In genomic region chr2:11863513-11864328, GRCh38 we compare ENCODE assay signal across 8 cellular contexts.
DNase-seq lines count a peak whose midpoint lies in the region; ATAC-seq, FAIRE-seq and TF ChIP-seq lines count a peak whose summit lies in the region.

No MANE protein-coding gene starts in this region.

- H3K9me2 ChIP-seq in Loucy (replicated peaks; ENCODE audit: low read depth, low read length): no peaks in the 10 kb centered on the region

- no TSS peak for BruUV-seq in GM12878 (replicated peaks; lab: Mats Ljungman, UMichigan)

- H3K9ac ChIP-seq in Loucy (ENCODE audit: low read depth, low read length, poor library complexity, severe bottlenecking): no peak overlapping the region
- peak overlapping the region; percentile 61 for H3K9ac ChIP-seq in GM12878 (ENCODE audit: control insufficient read depth, insufficient read depth, low read length)

- peak overlapping the region; percentile 61 for H2AFZ ChIP-seq in Loucy (ENCODE audit: low read length)
- peak overlapping the region; percentile 88 for H2AFZ ChIP-seq in GM12878 (ENCODE audit: control insufficient read depth, low read depth, low read length)

- TF ChIP-seq POLR2A in GM12878 (IDR thresholded peaks at IDR 0.05; ENCODE audit: low read depth, low read length): no peak

- in situ Hi-C loops in GM12878 (cut with MboI): no loop called here

- H3K4me2 ChIP-seq in Loucy (ENCODE audit: low read depth, low read length, poor library complexity, severe bottlenecking) (peak overlapping the region; percentile 36), GM12878 (ENCODE audit: control insufficient read depth, insufficient read depth) (peak overlapping the region; percentile 98)

- RAD21 ChIA-PET in GM12878 (lab: Charles Lee; ENCODE audit: unreplicated experiment): interaction anchor here (0.5 to 7.0 kb wide), 29 partner anchors 10 to 1067 kb away, joined by 3 to 79 read pairs (median 3); partner anchors contain the start of gene TRIB2

- no peaks in the 10 kb centered on the region for H3K36me3 ChIP-seq in Loucy (ENCODE audit: insufficient read depth, low read length)
- no peaks in the 10 kb centered on the region for H3K36me3 ChIP-seq in GM12878 (ENCODE audit: control insufficient read depth in 2 of 2, insufficient read depth in 2 of 2, low read length in 1 of 2)

- H3K79me2 ChIP-seq in Loucy (ENCODE audit: insufficient read depth, low read length) (no peaks in the 10 kb centered on the region), GM12878 (ENCODE audit: control insufficient read depth, insufficient read depth, low read length) (peaks cover 12% of the 10 kb centered on the region)

- POLR2A ChIA-PET in GM12878 (lab: Charles Lee): interaction anchor here (0.6 to 2.0 kb wide), 9 partner anchors 9 to 685 kb away, joined by 3 to 6 read pairs (median 4); no protein-coding TSS in a partner anchor

- H3K4me1 ChIP-seq in Loucy (ENCODE audit: insufficient read depth, low read length, poor library complexity, severe bottlenecking) (peaks cover 9% of the 10 kb centered on the region), GM12878 (ENCODE audit: control insufficient read depth, insufficient read depth, low read length) (peaks cover 65% of the 10 kb centered on the region)

- H3K27me3 ChIP-seq in Loucy (ENCODE audit: insufficient read depth, low read length, poor library complexity, severe bottlenecking) (no peaks in the 10 kb centered on the region), GM12878 (replicated peaks in 1 of 2; ENCODE audit: control insufficient read depth in 2 of 2, insufficient read depth in 2 of 2, low read length in 1 of 2) (no peaks in the 10 kb centered on the region)

- no peak for FAIRE-seq in GM12878 (lab: Jason Lieb, UNC)

- DNase-seq in COLO829 (ENCODE audit: low spot score) (peak; percentile 95), T-helper 22 cell (ENCODE audit: low read depth) (peak; percentile 35), GM12878 (ENCODE audit: low read depth, low spot score) (no peak), iPS DF 4.7 (ENCODE audit: extremely low read depth, low spot score) (peak; percentile 68), smooth muscle cell of the brain vasculature (ENCODE audit: low read depth, low spot score) (peak; percentile 88)

- 1% methylated on average over 11 of the region's 12 CpGs for WGBS in GM12878 (ENCODE audit: insufficient coverage, insufficient replicate concordance, low lambda C conversion rate, missing lambda C conversion rate)

- CTCF ChIA-PET in GM12878 (lab: Yijun Ruan, JAX): interaction anchor here (0.6 to 8.3 kb wide), 32 partner anchors 10 to 1694 kb away, joined by 3 to 61 read pairs (median 4); partner anchors contain the start of gene TRIB2

- peak overlapping the region; percentile 85 for H3K27ac ChIP-seq in GM12878 (ENCODE audit: control insufficient read depth, insufficient read depth)

- H3K9me3 ChIP-seq in Loucy (ENCODE audit: insufficient read depth, low read depth, low read length) (peaks cover 17% of the 10 kb centered on the region; the same call in 1 of the 2 replicates), GM12878 (replicated peaks; ENCODE audit: control insufficient read depth, insufficient read depth, low read length) (peaks cover 14% of the 10 kb centered on the region)

- no peaks in the 10 kb centered on the region for H4K20me1 ChIP-seq in Loucy (ENCODE audit: insufficient read depth, low read length, poor library complexity, severe bottlenecking)
- H4K20me1 ChIP-seq in GM12878 (ENCODE audit: control insufficient read depth, insufficient read depth): no peaks in the 10 kb centered on the region

- no peak for TF ChIP-seq EP300 in GM12878 (IDR thresholded peaks at IDR 0.05; ENCODE audit: borderline replicate concordance in 1 of 2, control insufficient read depth in 1 of 2, low read depth in 2 of 2, low read length in 2 of 2)

- SMC1A ChIA-PET in GM12878 (lab: Charles Lee; ENCODE audit: uncharacterized antibody, unreplicated experiment): interaction anchor here (0.6 to 8.4 kb wide), 21 partner anchors 10 to 1066 kb away, joined by 3 to 90 read pairs (median 4); partner anchors contain the start of gene TRIB2

- TF ChIP-seq CTCF in Loucy (conservative IDR thresholded peaks at IDR 0.05; ENCODE audit: low read length) (peak; percentile 99), GM12878 (IDR thresholded peaks at IDR 0.05 in 2 of 3, conservative IDR thresholded peaks at IDR 0.05 in 1 of 3; ENCODE audit: control insufficient read depth in 2 of 3, extremely low read depth in 1 of 3, insufficient read depth in 1 of 3, low read depth in 3 of 3, low read length in 3 of 3) (peak; percentile 93 to 97 (median 94))

- ATAC-seq in GM21390 (IDR thresholded peaks at IDR 0.05; ENCODE audit: unreplicated experiment): peak; percentile 36
- peak; percentile 45 for ATAC-seq in GM12878
- ATAC-seq in HG03457 (IDR thresholded peaks at IDR 0.05; ENCODE audit: unreplicated experiment): no peak

- H3K4me3 ChIP-seq in Loucy (ENCODE audit: low read length, poor library complexity, severe bottlenecking): no peak overlapping the region
- H3K4me3 ChIP-seq in GM12878: peak overlapping the region; percentile 35; the same call in 1 of the 2 replicates

- H3F3A ChIP-seq in Loucy (ENCODE audit: low read depth): no peaks in the 10 kb centered on the region

- peak; percentile 81 for TF ChIP-seq RAD21 in GM12878 (IDR thresholded peaks at IDR 0.05; ENCODE audit: insufficient read depth, low read depth, low read length)

- intact Hi-C loops in GM12878 (cut with micrococcal nuclease; ENCODE audit: unreplicated experiment): loop anchor here (1.0 to 10.0 kb wide), 8 partner anchors 33 to 641 kb away; no protein-coding TSS in a partner anchor

TF ChIP-seq in GM12878, 131 proteins besides CTCF, POLR2A, EP300 and RAD21 (continues in another document):
- TF ChIP-seq NFYA (IDR thresholded peaks at IDR 0.05; ENCODE audit: borderline replicate concordance, low read depth, low read length): no peak
- TF ChIP-seq NR2C2 (IDR thresholded peaks at IDR 0.05; ENCODE audit: borderline replicate concordance, control insufficient read depth, insufficient read length, low read depth): no peak
- TF ChIP-seq RCOR1 (conservative IDR thresholded peaks at IDR 0.05; ENCODE audit: low read depth, low read length): 0 out of 2 replicates have a peak, but pooled peaks have one; percentile 19
- TF ChIP-seq PBX3 (IDR thresholded peaks at IDR 0.05; ENCODE audit: insufficient replicate concordance, low read depth, low read length): peak; percentile 70
- peak; percentile 52; the same call in 1 of the 2 replicates for TF ChIP-seq NBN (IDR thresholded peaks at IDR 0.05)
- TF ChIP-seq SMAD1 (IDR thresholded peaks at IDR 0.05; ENCODE audit: low read depth, partially characterized antibody): no peak
- no peak; the same call in 1 of the 2 replicates for TF ChIP-seq ZNF217 (IDR thresholded peaks at IDR 0.05)
- TF ChIP-seq ELK1 (IDR thresholded peaks at IDR 0.05; ENCODE audit: low read depth, low read length): 0 out of 2 replicates have a peak, but pooled peaks have one; percentile 33
- TF ChIP-seq HCFC1 (IDR thresholded peaks at IDR 0.05; ENCODE audit: low read length): no peak
- TF ChIP-seq PAX5 (IDR thresholded peaks at IDR 0.05; ENCODE audit: borderline replicate concordance, low read depth, low read length): 0 out of 2 replicates have a peak, but pooled peaks have one; percentile 22
- no peak for TF ChIP-seq BCL3 (IDR thresholded peaks at IDR 0.05; ENCODE audit: borderline replicate concordance, insufficient read depth, low read depth, low read length, poor library complexity, severe bottlenecking)
- TF ChIP-seq RAD51 (IDR thresholded peaks at IDR 0.05): no peak
- peak; percentile 73 for TF ChIP-seq ZNF384 (IDR thresholded peaks at IDR 0.05; ENCODE audit: borderline replicate concordance, low read depth, low read length)
- TF ChIP-seq NFIC (IDR thresholded peaks at IDR 0.05; ENCODE audit: low read depth, low read length): no peak; the same call in 1 of the 2 replicates
- TF ChIP-seq YY1 (IDR thresholded peaks at IDR 0.05; ENCODE audit: low read depth, low read length): peak; percentile 55; the same call in 1 of the 2 replicates
- 0 out of 4 replicates have a peak, but pooled peaks of 1 of the 2 experiments have one; percentile 15 for TF ChIP-seq BHLHE40 (IDR thresholded peaks at IDR 0.05; ENCODE audit: borderline replicate concordance in 1 of 2, low read depth in 2 of 2, low read length in 1 of 2)
